In genomic region chr6:167094820-167095637, GRCh38 we compare ENCODE assay signal across 8 cellular contexts.
DNase-seq lines count a peak whose midpoint lies in the region; ATAC-seq and TF ChIP-seq lines count a peak whose summit lies in the region.

No MANE protein-coding gene starts in this region.

- DNase-seq in GM06990 (ENCODE audit: extremely low read depth, insufficient read length) (peak; percentile 76), kidney glomerular epithelial cell (lab: John Stamatoyannopoulos, UW) (no peak), activated gamma-delta T cell (lab: John Stamatoyannopoulos, UW) (no peak), OCI-M1 (lab: John Stamatoyannopoulos, UW) (no peak)
- DNase-seq in central memory CD8-positive, alpha-beta T cell (ENCODE audit: low spot score in 2 of 2): no peak
- DNase-seq in stimulated activated CD4-positive, alpha-beta T cell treated with anti-CD3 and anti-CD28 coated beads, Interleukin-4, amount 100 ng/mL, for 24 hours: no peak

- H3K4me3 ChIP-seq in GM06990 (replicated peaks; ENCODE audit: low read depth, low read length): peak overlapping the region; percentile 73

- H3K4me3 Mint-ChIP-seq in central memory CD8-positive, alpha-beta T cell: peak overlapping the region; percentile 78

- ATAC-seq in GM19463 (IDR thresholded peaks at IDR 0.05; ENCODE audit: unreplicated experiment) (peak; percentile 46), HG03432 (IDR thresholded peaks at IDR 0.05; ENCODE audit: unreplicated experiment) (peak; percentile 49)
- peak; percentile 59 for ATAC-seq in central memory CD8-positive, alpha-beta T cell (replicated peaks; ENCODE audit: extremely low read depth, poor library complexity, severe bottlenecking)

- no peaks in the 10 kb centered on the region for H3K27me3 Mint-ChIP-seq in central memory CD8-positive, alpha-beta T cell

- peaks cover 62% of the 10 kb centered on the region for H3K4me1 Mint-ChIP-seq in central memory CD8-positive, alpha-beta T cell

- H3K9me3 Mint-ChIP-seq in central memory CD8-positive, alpha-beta T cell: no peaks in the 10 kb centered on the region

- peaks cover 11% of the 10 kb centered on the region for H3K36me3 Mint-ChIP-seq in central memory CD8-positive, alpha-beta T cell (ENCODE audit: insufficient read depth)

- no peak for TF ChIP-seq CTCF in GM06990 (IDR thresholded peaks at IDR 0.05; ENCODE audit: insufficient read depth, low read length, poor library complexity, severe bottlenecking)

- no peaks in the 10 kb centered on the region for H3K27me3 ChIP-seq in GM06990 (replicated peaks; ENCODE audit: control insufficient read depth, insufficient read depth, low read length)

- peak overlapping the region; percentile 89 for H3K27ac Mint-ChIP-seq in central memory CD8-positive, alpha-beta T cell (ENCODE audit: low read depth)

- no peaks in the 10 kb centered on the region for H3K36me3 ChIP-seq in GM06990 (ENCODE audit: control insufficient read depth, insufficient read depth, low read length)
